ENCODE assay signal across 23 cellular contexts in the genomic region with DNA sequence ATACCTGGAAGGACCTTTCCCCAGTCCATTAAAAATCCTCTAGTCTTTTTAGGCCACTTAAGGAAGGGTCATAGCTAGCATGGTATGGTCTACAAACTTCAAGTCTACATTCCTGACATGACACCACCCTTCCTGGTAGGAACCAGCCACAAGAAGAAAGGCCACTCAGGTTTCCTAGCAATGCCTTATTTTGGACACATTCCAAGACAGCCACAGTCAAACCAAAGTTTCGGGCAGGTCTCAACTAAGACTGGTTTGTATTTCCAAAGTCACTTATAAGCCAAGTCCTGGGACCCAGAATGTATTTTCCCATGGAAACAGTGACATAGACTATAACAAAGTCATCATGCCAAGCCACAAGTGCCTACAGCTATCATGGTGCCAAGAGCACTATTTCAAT.
"Had no signal": no experiment of that assay in that cellular context is flagged by ENCODE, and none has a peak within 500 bp of the region (broad histone marks: within the 10 kb centered on the region; RNA-seq: fewer than 3 reads in every experiment).

No MANE protein-coding gene starts in this region.

- H3K27ac ChIP-seq: foreskin keratinocyte, left ventricle myocardium inferior, spleen, testis, tibial nerve, upper lobe of right lung, vagina had no signal

- H3K36me3 Mint-ChIP-seq: immature natural killer cell; stimulated activated memory B cell treated with anti-CD40 and anti-IgM and Interleukin-4, amounts not matched to agents 10 μg/mL and 1 μg/mL and 100 μg/mL, for 72 hours had no signal

- H3K4me1 Mint-ChIP-seq: immature natural killer cell had no signal

- H3K4me1 ChIP-seq: left ventricle myocardium inferior, testis, tibial nerve, vagina had no signal

- ATAC-seq: effector memory CD8-positive, alpha-beta T cell; foreskin keratinocyte; left cardiac atrium; naive thymus-derived CD4-positive, alpha-beta T cell; sciatic nerve; stimulated activated memory B cell treated with anti-CD40 and anti-IgM and Interleukin-4, amounts not matched to agents 10 μg/mL and 1 μg/mL and 100 μg/mL, for 72 hours; upper lobe of right lung had no signal

- H3K4me3 ChIP-seq: left ventricle myocardium inferior, lung, spleen, testis, tibial nerve, upper lobe of right lung, vagina had no signal

- H3K9me3 Mint-ChIP-seq: dendritic cell treated with granulocyte-macrophage colony-stimulating factor and Interleukin-4, amounts not matched to agents 40 ng/mL and 50 ng/mL, for 4 days had no signal

- H3K27me3 ChIP-seq: foreskin keratinocyte, spleen, testis, tibial nerve, upper lobe of right lung, vagina had no signal

- DNase-seq: effector memory CD8-positive, alpha-beta T cell; foreskin keratinocyte; immature natural killer cell; kidney; left cardiac atrium; left ventricle myocardium inferior; mesendoderm; naive thymus-derived CD4-positive, alpha-beta T cell; nephron progenitor cell; posterior cingulate gyrus; spleen; stimulated activated CD4-positive, alpha-beta T cell treated with anti-CD3 and anti-CD28 coated beads, Interleukin-15, amount 100 ng/mL, for 24 hours; stimulated activated CD4-positive, alpha-beta T cell treated with anti-CD3 and anti-CD28 coated beads, Interleukin-1b, Interleukin-23, amount 100 ng/mL, for 48 hours; stimulated activated CD4-positive, alpha-beta T cell treated with anti-CD3 and anti-CD28 coated beads, Interleukin-4, amount 100 ng/mL, for 24 hours; testis; upper lobe of right lung had no signal

- H3K4me3 Mint-ChIP-seq: dendritic cell treated with granulocyte-macrophage colony-stimulating factor and Interleukin-4, amounts not matched to agents 40 ng/mL and 50 ng/mL, for 4 days; effector memory CD8-positive, alpha-beta T cell; immature natural killer cell; naive thymus-derived CD4-positive, alpha-beta T cell; nephron progenitor cell; stimulated activated memory B cell treated with anti-CD40 and anti-IgM and Interleukin-4, amounts not matched to agents 10 μg/mL and 1 μg/mL and 100 μg/mL, for 72 hours; stimulated activated naive CD8-positive, alpha-beta T cell treated with anti-CD3 and anti-CD28 coated beads, Interleukin-15, Interleukin-2, amounts not matched to agents 100 ng/mL and 50 ng/mL, for 24 hours had no signal

- H3K36me3 ChIP-seq: left ventricle myocardium inferior, spleen, tibial nerve, upper lobe of right lung, vagina had no signal

- H3K27me3 Mint-ChIP-seq: stimulated activated memory B cell treated with anti-CD40 and anti-IgM and Interleukin-4, amounts not matched to agents 10 μg/mL and 1 μg/mL and 100 μg/mL, for 72 hours had no signal

- H3K9me3 ChIP-seq: spleen, testis, tibial nerve, upper lobe of right lung, vagina had no signal

- H3K27ac Mint-ChIP-seq: dendritic cell treated with granulocyte-macrophage colony-stimulating factor and Interleukin-4, amounts not matched to agents 40 ng/mL and 50 ng/mL, for 4 days; effector memory CD8-positive, alpha-beta T cell; immature natural killer cell; naive thymus-derived CD4-positive, alpha-beta T cell; nephron progenitor cell; stimulated activated memory B cell treated with anti-CD40 and anti-IgM and Interleukin-4, amounts not matched to agents 10 μg/mL and 1 μg/mL and 100 μg/mL, for 72 hours; stimulated activated naive CD8-positive, alpha-beta T cell treated with anti-CD3 and anti-CD28 coated beads, Interleukin-15, Interleukin-2, amounts not matched to agents 100 ng/mL and 50 ng/mL, for 24 hours had no signal
